In genomic region chr3:52191663-52192062, GRCh38 we compare ENCODE assay signal across 16 cellular contexts. TPM values are rescaled to one million over a fixed set of nuclear protein-coding genes. Genes with fewer than 3 reads are reported as not detected.
DNase-seq lines count a peak whose midpoint lies in the region; ATAC-seq and TF ChIP-seq lines count a peak whose summit lies in the region.
"Had no signal": no experiment of that assay in that cellular context is flagged by ENCODE, and none has a peak within 500 bp of the region (broad histone marks: within the 10 kb centered on the region; RNA-seq: fewer than 3 reads in every experiment).

No MANE protein-coding gene starts in this region.

- peak overlapping the region; percentile 87 for H3K27ac Mint-ChIP-seq in dendritic cell treated with granulocyte-macrophage colony-stimulating factor and Interleukin-4, amounts not matched to agents 40 ng/mL and 50 ng/mL, for 4 days
- no peak overlapping the region for H3K27ac Mint-ChIP-seq in stimulated activated effector memory CD8-positive, alpha-beta T cell treated with anti-CD3 and anti-CD28 coated beads, Interleukin-12 subunit alpha, Interleukin-12 subunit beta, amount 100 ng/mL, for 72 hours
- H3K27ac Mint-ChIP-seq: B cell; CD4-positive, alpha-beta T cell had no signal

- H3K4me3 ChIP-seq in cardiac muscle cell (no peak overlapping the region), heart right ventricle (no peak overlapping the region), neuronal stem cell (ENCODE audit: low read length in 2 of 2) (no peak overlapping the region), SK-N-SH (ENCODE audit: low read depth in 2 of 2, low read length in 1 of 2) (no peak overlapping the region)
- H3K4me3 ChIP-seq: GM23248 had no signal

- CTCF ChIA-PET in SK-N-SH (lab: Yijun Ruan, JAX) = interaction anchor here (0.6 to 2.1 kb wide), 3 partner anchors 28 to 200 kb away, joined by 3 to 6 read pairs (median 3); no protein-coding TSS in a partner anchor

- H3K23ac ChIP-seq in neuronal stem cell (ENCODE audit: low read depth, low read length, poor library complexity) = no peak overlapping the region

- H3K9me2 ChIP-seq in SK-N-SH = no peaks in the 10 kb centered on the region

- peaks cover 78% of the 10 kb centered on the region for H3K4me1 Mint-ChIP-seq in dendritic cell treated with granulocyte-macrophage colony-stimulating factor and Interleukin-4, amounts not matched to agents 40 ng/mL and 50 ng/mL, for 4 days (ENCODE audit: low read depth)
- H3K4me1 Mint-ChIP-seq in stimulated activated effector memory CD8-positive, alpha-beta T cell treated with anti-CD3 and anti-CD28 coated beads, Interleukin-12 subunit alpha, Interleukin-12 subunit beta, amount 100 ng/mL, for 72 hours = peaks cover 10% of the 10 kb centered on the region

- H2BK12ac ChIP-seq in neuronal stem cell (ENCODE audit: low read length) = no peak overlapping the region

- H3K14ac ChIP-seq in neuronal stem cell (ENCODE audit: low read length) = no peak overlapping the region

- ATAC-seq in heart right ventricle = no peak
- ATAC-seq in HG03354 (IDR thresholded peaks at IDR 0.05; ENCODE audit: poor library complexity, severe bottlenecking, unreplicated experiment) = no peak
- ATAC-seq in stimulated activated effector memory CD8-positive, alpha-beta T cell treated with anti-CD3 and anti-CD28 coated beads, Interleukin-12 subunit alpha, Interleukin-12 subunit beta, amount 100 ng/mL, for 72 hours = no peak

- no peaks in the 10 kb centered on the region for H3K9me3 Mint-ChIP-seq in dendritic cell treated with granulocyte-macrophage colony-stimulating factor and Interleukin-4, amounts not matched to agents 40 ng/mL and 50 ng/mL, for 4 days
- H3K9me3 Mint-ChIP-seq in stimulated activated effector memory CD8-positive, alpha-beta T cell treated with anti-CD3 and anti-CD28 coated beads, Interleukin-12 subunit alpha, Interleukin-12 subunit beta, amount 100 ng/mL, for 72 hours = no peaks in the 10 kb centered on the region
- H3K9me3 Mint-ChIP-seq: CD4-positive, alpha-beta T cell; H9 had no signal

- H4K91ac ChIP-seq in neuronal stem cell (ENCODE audit: low read depth, low read length, poor library complexity) = no peak overlapping the region

- H4K20me1 ChIP-seq in SK-N-SH (ENCODE audit: insufficient read depth) = no peaks in the 10 kb centered on the region

- H2BK120ac ChIP-seq in neuronal stem cell (ENCODE audit: low read depth, low read length) = no peak overlapping the region

- H2AFZ ChIP-seq in neuronal stem cell (ENCODE audit: low read length) (peak overlapping the region; percentile 82), SK-N-SH (ENCODE audit: low read depth) (no peak overlapping the region)
- H2AFZ ChIP-seq: GM23248 had no signal

- H3K9me3 ChIP-seq in cardiac muscle cell (ENCODE audit: low read depth) = no peaks in the 10 kb centered on the region
- H3K9me3 ChIP-seq in heart right ventricle = no peaks in the 10 kb centered on the region
- no peaks in the 10 kb centered on the region for H3K9me3 ChIP-seq in neuronal stem cell (replicated peaks in 1 of 2; ENCODE audit: control insufficient read depth in 2 of 2, insufficient read depth in 1 of 2, low read depth in 1 of 2, low read length in 2 of 2)
- H3K9me3 ChIP-seq in SK-N-SH = no peaks in the 10 kb centered on the region

- 80 to 95% methylated on average over 4 of the region's 4 CpGs for WGBS in heart right ventricle, 2 donors
- no CpG with 5 or more reads among the region's 4 CpGs for WGBS in neuronal stem cell (ENCODE audit: extremely low coverage in 2 of 2, insufficient read length in 2 of 2, insufficient replicate concordance in 1 of 2), 2 donors
- WGBS in SK-N-SH (ENCODE audit: low lambda C conversion rate) = 93% methylated on average over 3 of the region's 4 CpGs

- intact Hi-C loops in heart right ventricle (cut with DNase I) = loop anchor here in 1 of 10 donors (5.0 kb wide), 1 partner anchor 34 kb away; no protein-coding TSS in a partner anchor
- intact Hi-C loops in dendritic cell treated with granulocyte-macrophage colony-stimulating factor and Interleukin-4, amounts not matched to agents 40 ng/mL and 50 ng/mL, for 4 days (cut with micrococcal nuclease) = no loop called here

- H3K27me3 ChIP-seq in cardiac muscle cell = no peaks in the 10 kb centered on the region
- H3K27me3 ChIP-seq in heart right ventricle = no peaks in the 10 kb centered on the region
- peaks cover 0 to 5% (median 0%) of the 10 kb centered on the region in 3 experiments for H3K27me3 ChIP-seq in neuronal stem cell (ENCODE audit: control insufficient read depth in 3 of 3, insufficient read depth in 3 of 3, low read depth in 1 of 3, low read length in 3 of 3)
- H3K27me3 ChIP-seq in SK-N-SH (ENCODE audit: insufficient read depth) = no peaks in the 10 kb centered on the region

- H3K27me3 Mint-ChIP-seq in dendritic cell treated with granulocyte-macrophage colony-stimulating factor and Interleukin-4, amounts not matched to agents 40 ng/mL and 50 ng/mL, for 4 days = no peaks in the 10 kb centered on the region
- H3K27me3 Mint-ChIP-seq: B cell; CD4-positive, alpha-beta T cell had no signal

- H4K8ac ChIP-seq in neuronal stem cell (ENCODE audit: low read depth, low read length) = no peak overlapping the region

- TF ChIP-seq EP300 in SK-N-SH (IDR thresholded peaks at IDR 0.05; ENCODE audit: borderline replicate concordance in 1 of 2, low read depth in 1 of 2, low read length in 1 of 2) = no peak

- TF ChIP-seq RAD21 in SK-N-SH (IDR thresholded peaks at IDR 0.05; ENCODE audit: low read length) = no peak

- H3K9ac ChIP-seq in neuronal stem cell (ENCODE audit: low read depth, low read length, poor library complexity) (no peak overlapping the region), SK-N-SH (no peak overlapping the region)
- H3K9ac ChIP-seq: GM23248 had no signal

- H3K36me3 ChIP-seq in cardiac muscle cell = no peaks in the 10 kb centered on the region
- H3K36me3 ChIP-seq in heart right ventricle = no peaks in the 10 kb centered on the region
- H3K36me3 ChIP-seq in neuronal stem cell (replicated peaks in 1 of 2; ENCODE audit: control insufficient read depth in 2 of 2, insufficient read depth in 2 of 2, low read length in 2 of 2) = no peaks in the 10 kb centered on the region
- no peaks in the 10 kb centered on the region for H3K36me3 ChIP-seq in SK-N-SH (replicated peaks in 1 of 2; ENCODE audit: control insufficient read depth in 1 of 2, insufficient read depth in 2 of 2, low read length in 1 of 2)

- no peak overlapping the region for H3K4me2 ChIP-seq in neuronal stem cell (ENCODE audit: insufficient read depth, low read length, poor library complexity, severe bottlenecking)
- H3K4me2 ChIP-seq in SK-N-SH = no peak overlapping the region

- H3K79me2 ChIP-seq in SK-N-SH (ENCODE audit: insufficient read depth) = no peaks in the 10 kb centered on the region

- TF ChIP-seq CTCF in cardiac muscle cell (IDR thresholded peaks at IDR 0.05; ENCODE audit: low read depth, low read length) (no peak), heart right ventricle (IDR thresholded peaks at IDR 0.05) (no peak), SK-N-SH (IDR thresholded peaks at IDR 0.05) (no peak)

- peaks cover 9% of the 10 kb centered on the region for H3F3A ChIP-seq in SK-N-SH (replicated peaks; ENCODE audit: insufficient read depth)

- no peaks in the 10 kb centered on the region for H3K36me3 Mint-ChIP-seq in dendritic cell treated with granulocyte-macrophage colony-stimulating factor and Interleukin-4, amounts not matched to agents 40 ng/mL and 50 ng/mL, for 4 days (ENCODE audit: low read depth)
- H3K36me3 Mint-ChIP-seq in stimulated activated effector memory CD8-positive, alpha-beta T cell treated with anti-CD3 and anti-CD28 coated beads, Interleukin-12 subunit alpha, Interleukin-12 subunit beta, amount 100 ng/mL, for 72 hours = no peaks in the 10 kb centered on the region

- H3K4me1 ChIP-seq in cardiac muscle cell (ENCODE audit: low read depth) (peaks cover 18% of the 10 kb centered on the region), heart right ventricle (peaks cover 5 to 62% (median 37%) of the 10 kb centered on the region in 9 donors), neuronal stem cell (ENCODE audit: control insufficient read depth in 2 of 2, insufficient read depth in 1 of 2, low read depth in 1 of 2, low read length in 2 of 2) (peaks cover 9 to 13% of the 10 kb centered on the region in 2 donors), SK-N-SH (ENCODE audit: control insufficient read depth in 1 of 2, insufficient read depth in 2 of 2, low read depth in 1 of 2, low read length in 1 of 2) (peaks cover 10 to 16% of the 10 kb centered on the region in 2 experiments; a peak in 3 of 4 replicates)

- H3K27ac ChIP-seq in cardiac muscle cell = peak overlapping the region; percentile 34
- no peak overlapping the region for H3K27ac ChIP-seq in heart right ventricle
- no peak overlapping the region for H3K27ac ChIP-seq in neuronal stem cell (replicated peaks; ENCODE audit: low read length)
- no peak overlapping the region for H3K27ac ChIP-seq in SK-N-SH (ENCODE audit: low read depth in 2 of 2, low read length in 1 of 2)
- H3K27ac ChIP-seq: GM23248 had no signal

- no peak overlapping the region for H2AK5ac ChIP-seq in neuronal stem cell (ENCODE audit: low read depth, low read length)

- H2BK15ac ChIP-seq in neuronal stem cell (ENCODE audit: low read length) = peak overlapping the region; percentile 95

- no peak overlapping the region for H3K4me3 Mint-ChIP-seq in dendritic cell treated with granulocyte-macrophage colony-stimulating factor and Interleukin-4, amounts not matched to agents 40 ng/mL and 50 ng/mL, for 4 days
- no peak overlapping the region for H3K4me3 Mint-ChIP-seq in stimulated activated effector memory CD8-positive, alpha-beta T cell treated with anti-CD3 and anti-CD28 coated beads, Interleukin-12 subunit alpha, Interleukin-12 subunit beta, amount 100 ng/mL, for 72 hours
- H3K4me3 Mint-ChIP-seq: B cell; CD4-positive, alpha-beta T cell; H9 had no signal

- POLR2A ChIA-PET in SK-N-SH (lab: Yijun Ruan, JAX) = interaction anchor here (0.7 kb wide), 1 partner anchor 36 kb away, joined by 3 read pairs; no protein-coding TSS in a partner anchor

- H3K79me1 ChIP-seq in neuronal stem cell (ENCODE audit: low read depth, low read length) = no peaks in the 10 kb centered on the region

- peak in 1 of 2 donors; percentile 52 for DNase-seq in cardiac muscle cell (ENCODE audit: low read depth in 1 of 2, low spot score in 1 of 2)
- no peak for DNase-seq in heart right ventricle
- DNase-seq in neuronal stem cell (ENCODE audit: low spot score) = no peak
- no peak for DNase-seq in SK-N-SH
- DNase-seq in stimulated activated effector memory CD8-positive, alpha-beta T cell treated with anti-CD3 and anti-CD28 coated beads, Interleukin-12 subunit alpha, Interleukin-12 subunit beta, amount 100 ng/mL, for 72 hours (ENCODE audit: low spot score in 2 of 2) = no peak
- DNase-seq: C1 segment of cervical spinal cord; Calu3; CD4-positive, alpha-beta T cell; DMS 273 treated with DMSO at 0.1 percent for 48 hours; GM23248; H9 had no signal

- H3K4ac ChIP-seq in neuronal stem cell (ENCODE audit: low read length) = no peak overlapping the region

- H3K18ac ChIP-seq in neuronal stem cell (ENCODE audit: low read length) = peak overlapping the region; percentile 2

- no peak overlapping the region for H2BK5ac ChIP-seq in neuronal stem cell (ENCODE audit: low read length)

RNA-seq across cellular contexts. Expression of gene ALAS1, which starts 6.3 kb away (rescaled TPM):
- 68.7 and 80.2 TPM in 2 replicates for total RNA-seq in cardiac muscle cell
- 76.5 and 88.7 TPM in 2 replicates for polyA plus RNA-seq in cardiac muscle cell
- total RNA-seq in heart right ventricle = 100 to 1,000 TPM; 117 to 233 (median 177) TPM
- 10 to 100 TPM; 55.2 to 98.4 TPM for polyA plus RNA-seq in heart right ventricle
- 37.3 TPM for polyA plus RNA-seq in neuronal stem cell (2013, experiment 1 of 2)
- polyA plus RNA-seq in neuronal stem cell (2013, experiment 2 of 2) = 36.5 TPM
- polyA plus RNA-seq in SK-N-SH (2012; rRNA removed) = 42.4 and 47.9 TPM in 2 replicates
- polyA plus RNA-seq in SK-N-SH (2012; cell fraction: cytosol; rRNA removed) = 25.8 and 35.6 TPM in 2 replicates
- 43.9 and 67.3 TPM in 2 replicates for polyA plus RNA-seq in SK-N-SH (2012; cell fraction: nucleus; rRNA removed)

RNA-seq across cellular contexts. Expression of gene TLR9, which starts 33.8 kb away (rescaled TPM):
- total RNA-seq in cardiac muscle cell (0.15 TPM in 1 of 2 replicates, not detected in the other), heart right ventricle (under 1 TPM in 8 of 10 donors, not detected in 2; 0.12 to 0.46 (median 0.30) TPM)
- polyA plus RNA-seq in cardiac muscle cell (0.51 TPM in 1 of 2 replicates, not detected in the other), heart right ventricle (under 1 TPM in 1 of 2 donors, not detected in 1; 0.06 TPM), SK-N-SH (2012; rRNA removed) (0.12 TPM in 1 of 2 replicates, not detected in the other)
- 0.04 TPM for polyA plus RNA-seq in neuronal stem cell (2013, experiment 1 of 2)
- polyA plus RNA-seq in neuronal stem cell (2013, experiment 2 of 2) = 0.10 TPM
- not detected in 2 replicates for polyA plus RNA-seq in SK-N-SH (2012; cell fraction: cytosol; rRNA removed)
- polyA plus RNA-seq in SK-N-SH (2012; cell fraction: nucleus; rRNA removed) = 0.31 and 0.38 TPM in 2 replicates
- total RNA-seq: Daoy, GM23248, H9, HT-29 had no signal
- polyA plus RNA-seq: GM23248 had no signal

RNA-seq across cellular contexts. Expression of gene POC1A, which starts 37.4 kb away (rescaled TPM):
- total RNA-seq in cardiac muscle cell = 6.0 and 12.4 TPM in 2 replicates
- 10.6 and 24.0 TPM in 2 replicates for polyA plus RNA-seq in cardiac muscle cell
- 1 to 10 TPM in 5 of 10 donors, under 1 TPM in 5; 0.60 to 3.5 (median 1.1) TPM for total RNA-seq in heart right ventricle
- 1 to 10 TPM in 1 of 2 donors, under 1 TPM in 1; 0.44 to 1.9 TPM for polyA plus RNA-seq in heart right ventricle
- 18.0 TPM for polyA plus RNA-seq in neuronal stem cell (2013, experiment 1 of 2)
- 17.8 TPM for polyA plus RNA-seq in neuronal stem cell (2013, experiment 2 of 2)
- 9.6 and 11.7 TPM in 2 replicates for polyA plus RNA-seq in SK-N-SH (2012; rRNA removed)
- polyA plus RNA-seq in SK-N-SH (2012; cell fraction: cytosol; rRNA removed) = 5.8 and 9.1 TPM in 2 replicates
- polyA plus RNA-seq in SK-N-SH (2012; cell fraction: nucleus; rRNA removed) = 7.7 and 9.6 TPM in 2 replicates

RNA-seq across cellular contexts. Expression of gene TWF2, which starts 47.3 kb away (rescaled TPM):
- total RNA-seq in cardiac muscle cell = 53.0 and 70.5 TPM in 2 replicates
- polyA plus RNA-seq in cardiac muscle cell = 42.3 and 43.6 TPM in 2 replicates
- total RNA-seq in heart right ventricle = 100 to 1,000 TPM in 5 of 10 donors, 10 to 100 TPM in 5; 71.5 to 148 (median 99.1) TPM
- polyA plus RNA-seq in heart right ventricle = 10 to 100 TPM; 44.7 to 62.8 TPM
- polyA plus RNA-seq in neuronal stem cell (2013, experiment 1 of 2) = 21.7 TPM
- 20.9 TPM for polyA plus RNA-seq in neuronal stem cell (2013, experiment 2 of 2)
- polyA plus RNA-seq in SK-N-SH (2012; rRNA removed) = 157 and 188 TPM in 2 replicates
- polyA plus RNA-seq in SK-N-SH (2012; cell fraction: cytosol; rRNA removed) = 81.6 and 132 TPM in 2 replicates
- polyA plus RNA-seq in SK-N-SH (2012; cell fraction: nucleus; rRNA removed) = 125 and 150 TPM in 2 replicates

RNA-seq across cellular contexts. Expression of gene PPM1M, which starts 53.9 kb away (rescaled TPM):
- total RNA-seq in cardiac muscle cell (4.8 and 13.1 TPM in 2 replicates), heart right ventricle (10 to 100 TPM in 2 of 10 donors, 1 to 10 TPM in 8; 5.2 to 17.6 (median 7.9) TPM)
- polyA plus RNA-seq in cardiac muscle cell (10.7 and 16.1 TPM in 2 replicates), heart right ventricle (10 to 100 TPM in 1 of 2 donors, 1 to 10 TPM in 1; 6.4 to 11.1 TPM), SK-N-SH (2012; rRNA removed) (19.2 and 23.9 TPM in 2 replicates)
- polyA plus RNA-seq in neuronal stem cell (2013, experiment 1 of 2) = 3.5 TPM
- 3.7 TPM for polyA plus RNA-seq in neuronal stem cell (2013, experiment 2 of 2)
- 11.7 and 15.6 TPM in 2 replicates for polyA plus RNA-seq in SK-N-SH (2012; cell fraction: cytosol; rRNA removed)
- 56.2 and 60.9 TPM in 2 replicates for polyA plus RNA-seq in SK-N-SH (2012; cell fraction: nucleus; rRNA removed)
